ENCODE assay signal across 8 cellular contexts in the genomic region with DNA sequence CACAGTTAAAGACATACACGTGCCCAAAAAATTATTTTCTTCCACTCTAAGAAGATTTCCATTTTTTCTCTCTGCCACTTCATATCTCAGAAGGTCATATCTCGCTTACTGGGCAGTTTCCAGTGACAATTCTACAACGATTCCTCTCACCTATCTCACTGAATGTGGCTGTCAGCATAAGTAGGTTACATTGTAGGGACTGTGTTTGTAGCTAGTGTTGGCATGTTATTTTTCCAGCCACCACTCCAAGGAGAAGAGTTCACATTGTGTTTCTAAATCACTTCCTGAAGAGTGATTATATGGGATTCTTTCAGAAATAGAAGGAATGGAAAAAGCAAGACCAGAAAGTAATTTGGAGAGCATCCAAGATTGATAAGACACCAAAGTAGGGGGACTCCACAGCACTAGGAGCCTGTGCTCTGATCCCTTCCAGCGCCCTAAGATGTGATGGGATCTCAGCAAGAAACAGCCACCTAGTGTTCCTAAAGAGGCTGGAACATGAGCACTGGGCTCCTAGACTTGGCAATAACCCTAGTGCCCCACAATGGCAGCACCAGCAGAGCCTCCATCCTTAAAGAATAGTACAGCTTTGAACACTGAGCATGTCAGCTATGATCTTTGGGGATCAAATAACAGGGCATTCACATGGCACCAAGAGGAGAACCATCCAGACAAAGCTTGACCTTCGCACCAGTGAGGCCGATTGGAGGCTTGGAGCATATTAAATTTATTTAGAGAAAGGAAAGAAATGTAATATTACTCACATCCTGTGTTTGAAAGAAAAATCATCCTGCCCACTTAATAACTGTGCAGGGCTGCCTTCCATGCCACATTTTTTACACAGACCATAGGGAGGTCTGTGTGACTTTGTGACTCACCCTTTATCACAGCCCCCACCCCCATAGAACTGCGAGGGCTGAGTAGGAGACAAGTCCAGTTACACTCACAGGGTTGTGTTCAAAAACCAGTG. TPM values are rescaled to one million over a fixed set of nuclear protein-coding genes. Genes with fewer than 3 reads are reported as not detected.
A peak's percentile ranks its signal among the peaks of the same experiment; 100 is the strongest.
DNase-seq lines count a peak whose midpoint lies in the region; ATAC-seq lines count a peak whose summit lies in the region.
"Had no signal": no experiment of that assay in that cellular context is flagged by ENCODE, and none has a peak within 500 bp of the region (broad histone marks: within the 10 kb centered on the region; RNA-seq: fewer than 3 reads in every experiment).

No MANE protein-coding gene starts in this region.

- no peak overlapping the region for H3K4me3 Mint-ChIP-seq in effector memory CD8-positive, alpha-beta T cell
- H3K4me3 Mint-ChIP-seq in stimulated activated effector memory CD8-positive, alpha-beta T cell treated with anti-CD3 and anti-CD28 coated beads, Interleukin-12 subunit alpha, Interleukin-12 subunit beta, amount 100 ng/mL, for 72 hours: peak overlapping the region; percentile 3
- no peak overlapping the region for H3K4me3 Mint-ChIP-seq in activated T-helper 2 cell treated with anti-CD3 and anti-CD28 coated beads, Interferon-gamma antibody, Interleukin-2, Interleukin-4, amounts not matched to agents 10 μg/mL and 5 μg/mL and 100 μg/mL, durations not matched to agents 14 hours and 24 hours and 36 hours (ENCODE audit: low read depth)
- H3K4me3 Mint-ChIP-seq: activated B cell treated with CpG ODN at 0.5 μM for 24 hours had no signal

- H3K36me3 Mint-ChIP-seq in effector memory CD8-positive, alpha-beta T cell (ENCODE audit: insufficient read depth): no peaks in the 10 kb centered on the region
- H3K36me3 Mint-ChIP-seq in stimulated activated effector memory CD8-positive, alpha-beta T cell treated with anti-CD3 and anti-CD28 coated beads, Interleukin-12 subunit alpha, Interleukin-12 subunit beta, amount 100 ng/mL, for 72 hours: no peaks in the 10 kb centered on the region
- H3K36me3 Mint-ChIP-seq in activated T-helper 2 cell treated with anti-CD3 and anti-CD28 coated beads, Interferon-gamma antibody, Interleukin-2, Interleukin-4, amounts not matched to agents 10 μg/mL and 5 μg/mL and 100 μg/mL, durations not matched to agents 14 hours and 24 hours and 36 hours (ENCODE audit: low read depth): no peaks in the 10 kb centered on the region

- H3K4me1 Mint-ChIP-seq in effector memory CD8-positive, alpha-beta T cell (ENCODE audit: low read depth in 2 of 2): no peaks in the 10 kb centered on the region
- H3K4me1 Mint-ChIP-seq in stimulated activated effector memory CD8-positive, alpha-beta T cell treated with anti-CD3 and anti-CD28 coated beads, Interleukin-12 subunit alpha, Interleukin-12 subunit beta, amount 100 ng/mL, for 72 hours: peaks cover 21% of the 10 kb centered on the region
- H3K4me1 Mint-ChIP-seq in activated T-helper 2 cell treated with anti-CD3 and anti-CD28 coated beads, Interferon-gamma antibody, Interleukin-2, Interleukin-4, amounts not matched to agents 10 μg/mL and 5 μg/mL and 100 μg/mL, durations not matched to agents 14 hours and 24 hours and 36 hours (ENCODE audit: low read depth): peaks cover 17% of the 10 kb centered on the region

- peaks cover 6 to 29% of the 10 kb centered on the region in 2 donors for H3K27me3 Mint-ChIP-seq in effector memory CD8-positive, alpha-beta T cell
- H3K27me3 Mint-ChIP-seq in activated T-helper 2 cell treated with anti-CD3 and anti-CD28 coated beads, Interferon-gamma antibody, Interleukin-2, Interleukin-4, amounts not matched to agents 10 μg/mL and 5 μg/mL and 100 μg/mL, durations not matched to agents 14 hours and 24 hours and 36 hours (ENCODE audit: low read depth): peaks cover 4% of the 10 kb centered on the region

- intact Hi-C loops in activated T-helper 2 cell treated with anti-CD3 and anti-CD28 coated beads, Interferon-gamma antibody, Interleukin-2, Interleukin-4, amounts not matched to agents 10 μg/mL and 5 μg/mL and 100 μg/mL, durations not matched to agents 14 hours and 24 hours and 36 hours (cut with micrococcal nuclease): loop anchor here (2.0 kb wide), 1 partner anchor 432 kb away; no protein-coding TSS in a partner anchor

- H3K27ac Mint-ChIP-seq in effector memory CD8-positive, alpha-beta T cell: no peak overlapping the region
- H3K27ac Mint-ChIP-seq in stimulated activated effector memory CD8-positive, alpha-beta T cell treated with anti-CD3 and anti-CD28 coated beads, Interleukin-12 subunit alpha, Interleukin-12 subunit beta, amount 100 ng/mL, for 72 hours: peak overlapping the region; percentile 35
- no peak overlapping the region for H3K27ac Mint-ChIP-seq in activated T-helper 2 cell treated with anti-CD3 and anti-CD28 coated beads, Interferon-gamma antibody, Interleukin-2, Interleukin-4, amounts not matched to agents 10 μg/mL and 5 μg/mL and 100 μg/mL, durations not matched to agents 14 hours and 24 hours and 36 hours
- H3K27ac Mint-ChIP-seq: activated B cell treated with CpG ODN at 0.5 μM for 24 hours had no signal

- ATAC-seq in GM21515 (IDR thresholded peaks at IDR 0.05; ENCODE audit: unreplicated experiment): peak; percentile 14
- ATAC-seq in HG03575 (IDR thresholded peaks at IDR 0.05; ENCODE audit: extremely low read depth, insufficient number of reproducible peaks, low FRiP score, unreplicated experiment): peak; percentile 13
- peak; percentile 32 for ATAC-seq in effector memory CD8-positive, alpha-beta T cell (replicated peaks)
- peak; percentile 85 for ATAC-seq in stimulated activated effector memory CD8-positive, alpha-beta T cell treated with anti-CD3 and anti-CD28 coated beads, Interleukin-12 subunit alpha, Interleukin-12 subunit beta, amount 100 ng/mL, for 72 hours

- no peaks in the 10 kb centered on the region for H3K9me3 Mint-ChIP-seq in effector memory CD8-positive, alpha-beta T cell
- H3K9me3 Mint-ChIP-seq in stimulated activated effector memory CD8-positive, alpha-beta T cell treated with anti-CD3 and anti-CD28 coated beads, Interleukin-12 subunit alpha, Interleukin-12 subunit beta, amount 100 ng/mL, for 72 hours: no peaks in the 10 kb centered on the region
- no peaks in the 10 kb centered on the region for H3K9me3 Mint-ChIP-seq in activated T-helper 2 cell treated with anti-CD3 and anti-CD28 coated beads, Interferon-gamma antibody, Interleukin-2, Interleukin-4, amounts not matched to agents 10 μg/mL and 5 μg/mL and 100 μg/mL, durations not matched to agents 14 hours and 24 hours and 36 hours
- H3K9me3 Mint-ChIP-seq: activated B cell treated with CpG ODN at 0.5 μM for 24 hours had no signal

- in situ Hi-C loops in KBM-7 (cut with MboI; ENCODE audit: low pct_unique_long_range_greater_than_20kb, low sequenced_read_pairs): no loop called here

- DNase-seq in effector memory CD8-positive, alpha-beta T cell: no peak
- no peak for DNase-seq in stimulated activated effector memory CD8-positive, alpha-beta T cell treated with anti-CD3 and anti-CD28 coated beads, Interleukin-12 subunit alpha, Interleukin-12 subunit beta, amount 100 ng/mL, for 72 hours (ENCODE audit: low spot score in 2 of 2)
- DNase-seq in activated CD4-positive, CD25-positive, alpha-beta regulatory T cell (lab: John Stamatoyannopoulos, UW): no peak
- DNase-seq in activated T-helper 2 cell treated with anti-CD3 and anti-CD28 coated beads, Interferon-gamma antibody, Interleukin-2, Interleukin-4, amounts not matched to agents 10 μg/mL and 5 μg/mL and 100 μg/mL, durations not matched to agents 14 hours and 24 hours and 36 hours (ENCODE audit: low spot score): no peak
- DNase-seq in KBM-7: no peak
- DNase-seq: activated B cell treated with CpG ODN at 0.5 μM for 24 hours had no signal

RNA-seq across cellular contexts. Expression of gene CAV1, which starts 51.8 kb away (rescaled TPM):
- total RNA-seq in activated T-helper 2 cell treated with anti-CD3 and anti-CD28 coated beads, Interferon-gamma antibody, Interleukin-2, Interleukin-4, amounts not matched to agents 10 μg/mL and 5 μg/mL and 100 μg/mL, durations not matched to agents 14 hours and 24 hours and 36 hours: 0.41 and 0.57 TPM in 2 replicates

Comparison
In these comparisons a context has a peak if more than half of its experiments do, and no peak if none do; other contexts are left out.
1. ATAC-seq: peak in every context shown above with its lines; median percentile 85 in stimulated activated effector memory CD8-positive, alpha-beta T cell treated with anti-CD3 and anti-CD28 coated beads, Interleukin-12 subunit alpha, Interleukin-12 subunit beta, amount 100 ng/mL, for 72 hours; 32 in effector memory CD8-positive, alpha-beta T cell; 14 in GM21515; 13 in HG03575.